Comparison of ENCODE assay signal across 8 cellular contexts in genomic region chr3:188954590-188955208, GRCh38.
DNase-seq lines count a peak whose midpoint lies in the region; ATAC-seq and TF ChIP-seq lines count a peak whose summit lies in the region.

No MANE protein-coding gene starts in this region.

- in situ Hi-C loops in IMR-90 (cut with MboI; ENCODE audit: low sequenced_read_pairs), result loop anchor here (5.0 to 25.0 kb wide), 5 partner anchors 450 to 1212 kb away; no protein-coding TSS in a partner anchor

- CTCF ChIA-PET in IMR-90 (lab: Yijun Ruan, JAX), result interaction anchor here (0.6 to 8.2 kb wide), 32 partner anchors 10 to 1670 kb away, joined by 3 to 96 read pairs (median 3); partner anchors contain the start of gene BCL6

- H3K9me3 ChIP-seq in IMR-90 (ENCODE audit: control insufficient read depth, insufficient read depth, low read length), result no peaks in the 10 kb centered on the region
- no peaks in the 10 kb centered on the region for H3K9me3 ChIP-seq in OCI-LY1 (ENCODE audit: low read length)
- H3K9me3 ChIP-seq in esophagus squamous epithelium, result no peaks in the 10 kb centered on the region

- H3K9ac ChIP-seq in IMR-90 (ENCODE audit: low read depth, low read length) (no peak overlapping the region), OCI-LY1 (ENCODE audit: low read length) (no peak overlapping the region)

- H4K91ac ChIP-seq in IMR-90 (ENCODE audit: insufficient read depth, low read depth, low read length), result no peak overlapping the region

- peak overlapping the region; percentile 25; the same call in 1 of the 3 replicates for H2BK15ac ChIP-seq in IMR-90 (ENCODE audit: low read depth, low read length)

- TF ChIP-seq RAD21 in IMR-90 (IDR thresholded peaks at IDR 0.05; ENCODE audit: low read length), result peak; percentile 100

- no peaks in the 10 kb centered on the region for H3K27me3 ChIP-seq in IMR-90 (ENCODE audit: control insufficient read depth, insufficient read depth, low read length)
- H3K27me3 ChIP-seq in OCI-LY1 (ENCODE audit: insufficient read depth, low read length), result no peaks in the 10 kb centered on the region
- no peaks in the 10 kb centered on the region for H3K27me3 ChIP-seq in esophagus squamous epithelium

- TF ChIP-seq CTCF in GM12872 (IDR thresholded peaks at IDR 0.05; ENCODE audit: insufficient read depth, low read depth, low read length), result peak; percentile 84
- peak; percentile 97 for TF ChIP-seq CTCF in IMR-90 (conservative IDR thresholded peaks at IDR 0.05; ENCODE audit: low read depth, low read length)
- peak; percentile 100 for TF ChIP-seq CTCF in OCI-LY1 (IDR thresholded peaks at IDR 0.05; ENCODE audit: low read length)
- TF ChIP-seq CTCF in esophagus squamous epithelium (IDR thresholded peaks at IDR 0.05), result peak; percentile 88 to 98 (median 95)
- TF ChIP-seq CTCF in nephron (IDR thresholded peaks at IDR 0.05; ENCODE audit: unreplicated experiment in 3 of 3), result peak; percentile 97 to 99 (median 97)

- intact Hi-C loops in IMR-90 (cut with micrococcal nuclease), result loop anchor here (1.0 to 10.0 kb wide), 9 partner anchors 72 to 1213 kb away; partner anchors contain the start of gene LPP
- intact Hi-C loops in esophagus squamous epithelium (cut with DNase I), result loop anchor here (5.0 kb wide), 2 partner anchors 193 to 1212 kb away; no protein-coding TSS in a partner anchor

- peaks cover 15% of the 10 kb centered on the region for H3K4me1 Mint-ChIP-seq in nephron

- no peak overlapping the region for H3K27ac ChIP-seq in IMR-90 (ENCODE audit: insufficient read depth, low read length)
- no peak overlapping the region for H3K27ac ChIP-seq in OCI-LY1 (ENCODE audit: low read depth, low read length, poor library complexity, severe bottlenecking)
- H3K27ac ChIP-seq in esophagus squamous epithelium, result peak overlapping the region in 2 of 4 donors; percentile 5 to 66

- H2AFZ ChIP-seq in IMR-90 (replicated peaks; ENCODE audit: low read length, poor library complexity), result peak overlapping the region; percentile 24
- H2AFZ ChIP-seq in OCI-LY1 (ENCODE audit: low read length), result no peak overlapping the region

- no TSS peak for BruUV-seq in IMR-90 (replicated peaks; lab: Mats Ljungman, UMichigan)

- H3K27me3 Mint-ChIP-seq in nephron (ENCODE audit: low read depth), result no peaks in the 10 kb centered on the region

- peaks cover 4 to 18% of the 10 kb centered on the region in 2 experiments; a peak in 3 of 4 replicates for H3K79me1 ChIP-seq in IMR-90 (ENCODE audit: low read depth in 1 of 2, low read length in 2 of 2)

- no peak overlapping the region for H3K4me2 ChIP-seq in IMR-90 (ENCODE audit: low read depth, low read length)
- no peak overlapping the region for H3K4me2 ChIP-seq in OCI-LY1 (ENCODE audit: low read length)

- H3K4me1 ChIP-seq in IMR-90 (ENCODE audit: control insufficient read depth, insufficient read depth, low read length) (peaks cover 10% of the 10 kb centered on the region), OCI-LY1 (ENCODE audit: insufficient read depth, low read length, severe bottlenecking) (peaks cover 19% of the 10 kb centered on the region), esophagus squamous epithelium (peaks cover 20 to 51% (median 26%) of the 10 kb centered on the region in 3 donors)

- WGBS in IMR-90 (ENCODE audit: extremely low coverage in 2 of 2, insufficient read length in 1 of 2), 2 experiments, result 0% methylated on average over 1 of the region's 3 CpGs; no CpG with 5 or more reads in 1 of the 2 experiments
- WGBS in esophagus squamous epithelium, 2 donors, result 29 to 41% methylated on average over 3 of the region's 3 CpGs

- H2AK5ac ChIP-seq in IMR-90 (ENCODE audit: low read depth, low read length), result no peak overlapping the region

- H4K5ac ChIP-seq in IMR-90 (ENCODE audit: low read depth, low read length), result no peak overlapping the region

- TF ChIP-seq POLR2A in IMR-90 (IDR thresholded peaks at IDR 0.05; ENCODE audit: low read depth, low read length) (peak; percentile 59; the same call in 1 of the 2 replicates), esophagus squamous epithelium (IDR thresholded peaks at IDR 0.05) (no peak)

- no peak overlapping the region for H3K4me3 Mint-ChIP-seq in nephron

- peak overlapping the region; percentile 31; the same call in 1 of the 2 replicates for H3K4ac ChIP-seq in IMR-90 (ENCODE audit: low read depth, low read length)

- dilution Hi-C loops in IMR-90 (cut with HindIII; ENCODE audit: low sequenced_read_pairs, unreplicated experiment), result loop anchor here (10.0 kb wide), 1 partner anchor 1210 kb away; the partner anchor contains the start of gene BCL6

- no peak overlapping the region for H2AK9ac ChIP-seq in IMR-90 (replicated peaks; ENCODE audit: low read depth, low read length, poor library complexity)

- DNase-seq in IMR-90, result peak; percentile 88
- DNase-seq in activated T-cell treated with anti-CD3 and anti-CD28 coated beads for 24 hours (ENCODE audit: low read depth), result peak; percentile 82
- peak; percentile 9 for DNase-seq in esophagus squamous epithelium (lab: John Stamatoyannopoulos, UW)
- DNase-seq in stimulated activated naive CD4-positive, alpha-beta T cell (lab: John Stamatoyannopoulos, UW), result peak; percentile 20 to 69 (median 55)

- no peak overlapping the region for H2BK5ac ChIP-seq in IMR-90 (ENCODE audit: low read depth, low read length, poor library complexity, severe bottlenecking)

- no peak overlapping the region; a peak in 1 of 4 replicates for H4K8ac ChIP-seq in IMR-90 (ENCODE audit: low read depth in 2 of 2, low read length in 2 of 2)

- H3K9me1 ChIP-seq in IMR-90 (ENCODE audit: insufficient read depth, low read length), result peaks cover 13% of the 10 kb centered on the region

- no peak overlapping the region for H3K14ac ChIP-seq in IMR-90 (replicated peaks; ENCODE audit: low read depth, low read length)

- no peaks in the 10 kb centered on the region for H3K9me3 Mint-ChIP-seq in nephron

- POLR2A ChIA-PET in IMR-90 (lab: Charles Lee; ENCODE audit: unreplicated experiment), result no interaction called here

- no peaks in the 10 kb centered on the region for H4K20me1 ChIP-seq in IMR-90 (ENCODE audit: insufficient read depth, low read length)
- H4K20me1 ChIP-seq in OCI-LY1 (ENCODE audit: insufficient read depth, low read length), result no peaks in the 10 kb centered on the region

- ATAC-seq in IMR-90 (ENCODE audit: low read depth) (peak; percentile 49), GM18873 (IDR thresholded peaks at IDR 0.05; ENCODE audit: low FRiP score, unreplicated experiment) (no peak)

- H3K36me3 Mint-ChIP-seq in nephron (ENCODE audit: low read depth), result no peaks in the 10 kb centered on the region

- H3K18ac ChIP-seq in IMR-90 (ENCODE audit: low read depth, low read length), result no peak overlapping the region

- no peak overlapping the region for H3K23ac ChIP-seq in IMR-90 (ENCODE audit: low read depth, low read length)

- H3K4me3 ChIP-seq in IMR-90 (ENCODE audit: insufficient read depth, low read depth, low read length) (no peak overlapping the region), OCI-LY1 (ENCODE audit: low read depth, low read length, poor library complexity, severe bottlenecking) (no peak overlapping the region), esophagus squamous epithelium (no peak overlapping the region)

- no peak overlapping the region for H3K56ac ChIP-seq in IMR-90 (ENCODE audit: extremely low read depth, insufficient read depth, low read length)

- H3K9me2 ChIP-seq in OCI-LY1 (ENCODE audit: low read depth, low read length), result no peaks in the 10 kb centered on the region

- no peaks in the 10 kb centered on the region for H3K36me3 ChIP-seq in IMR-90 (ENCODE audit: control insufficient read depth, insufficient read depth, low read length)
- no peaks in the 10 kb centered on the region for H3K36me3 ChIP-seq in OCI-LY1 (ENCODE audit: insufficient read depth, low read length)
- H3K36me3 ChIP-seq in esophagus squamous epithelium, result no peaks in the 10 kb centered on the region

- H3K79me2 ChIP-seq in OCI-LY1 (ENCODE audit: insufficient read depth, low read length), result no peaks in the 10 kb centered on the region

- H3K27ac Mint-ChIP-seq in nephron, result peak overlapping the region in 1 of 3 experiments; percentile 20

- peak overlapping the region; percentile 21; the same call in 1 of the 2 replicates for H2BK120ac ChIP-seq in IMR-90 (ENCODE audit: low read depth, low read length)

- no peaks in the 10 kb centered on the region for H3F3A ChIP-seq in OCI-LY1 (ENCODE audit: insufficient read depth, low read length)

- H2BK20ac ChIP-seq in IMR-90 (ENCODE audit: low read depth, low read length), result 0 out of 2 replicates have a peak overlapping the region, but pooled peaks have one; percentile 27

TF ChIP-seq in IMR-90, 13 proteins besides CTCF, POLR2A, EP300 and RAD21:
- TF ChIP-seq BHLHE40 (IDR thresholded peaks at IDR 0.05; ENCODE audit: low read depth, low read length) (no peak), RCOR1 (IDR thresholded peaks at IDR 0.05; ENCODE audit: insufficient replicate concordance, low read length) (no peak), CHD1 (IDR thresholded peaks at IDR 0.05; ENCODE audit: low read depth, low read length) (no peak; the same call in 1 of the 2 replicates), MAZ (IDR thresholded peaks at IDR 0.05; ENCODE audit: borderline replicate concordance, low read depth, low read length) (peak; percentile 31; the same call in 1 of the 2 replicates), SMC3 (IDR thresholded peaks at IDR 0.05; ENCODE audit: low read depth, low read length) (peak; percentile 95), MAFK (IDR thresholded peaks at IDR 0.05; ENCODE audit: low read depth, low read length) (no peak), CEBPB (IDR thresholded peaks at IDR 0.05; ENCODE audit: low read depth, low read length) (no peak), RFX5 (IDR thresholded peaks at IDR 0.05; ENCODE audit: low read depth, low read length) (no peak)

Comparison
In these comparisons a context has a peak if more than half of its experiments do, and no peak if none do; other contexts are left out.
1. DNase-seq: peak in every context shown above with its lines; median percentile 88 in IMR-90; 82 in activated T-cell treated with anti-CD3 and anti-CD28 coated beads for 24 hours; 55 in stimulated activated naive CD4-positive, alpha-beta T cell; 9 in esophagus squamous epithelium.